12 cellular contexts compared by ENCODE assay signal in genomic region chr10:28254290-28254985, GRCh38. TPM values are rescaled to one million over a fixed set of nuclear protein-coding genes. Genes with fewer than 3 reads are reported as not detected.
DNase-seq lines count a peak whose midpoint lies in the region; ATAC-seq and TF ChIP-seq lines count a peak whose summit lies in the region.
"Had no signal": no experiment of that assay in that cellular context is flagged by ENCODE, and none has a peak within 500 bp of the region (broad histone marks: within the 10 kb centered on the region; RNA-seq: fewer than 3 reads in every experiment).

No MANE protein-coding gene starts in this region.

- no peaks in the 10 kb centered on the region for H3K27me3 Mint-ChIP-seq in activated naive CD4-positive, alpha-beta T cell treated with anti-CD3 and anti-CD28 coated beads, Interleukin-2, amount 50 U/mL, for 24 hours
- H3K27me3 Mint-ChIP-seq in type B pancreatic cell (no peaks in the 10 kb centered on the region), endothelial cell (ENCODE audit: unreplicated experiment) (no peaks in the 10 kb centered on the region)
- H3K27me3 Mint-ChIP-seq: activated CD4-positive, alpha-beta T cell treated with anti-CD3 and anti-CD28 coated beads, Interleukin-2, amount 10 ng/mL, durations not matched to agents 7 days and 5 days had no signal

- no peak for DNase-seq in activated naive CD4-positive, alpha-beta T cell treated with Interleukin-2 at 50 U/mL for 16 hours
- peak in 3 of 4 donors; percentile 39 to 43 (median 40) for DNase-seq in body of pancreas
- peak; percentile 17 for DNase-seq in kidney glomerular epithelial cell (lab: John Stamatoyannopoulos, UW)
- DNase-seq in type B pancreatic cell (ENCODE audit: extremely low spot score, unreplicated experiment): no peak
- DNase-seq in NCI-H2171 (lab: John Stamatoyannopoulos, UW): no peak
- DNase-seq in SHP77 treated with DMSO at 0.1 percent for 48 hours (lab: John Stamatoyannopoulos, UW): no peak
- DNase-seq in endothelial cell (ENCODE audit: low spot score): no peak
- DNase-seq: activated CD4-positive, alpha-beta T cell treated with anti-CD3 and anti-CD28 coated beads, Interleukin-2, amount 10 ng/mL, durations not matched to agents 7 days and 5 days; glutamatergic neuron had no signal

- peaks cover 12% of the 10 kb centered on the region for H3K4me1 ChIP-seq in body of pancreas
- H3K4me1 ChIP-seq: SJSA1 had no signal

- H3K36me3 ChIP-seq in body of pancreas (replicated peaks in 1 of 2; ENCODE audit: insufficient read depth in 1 of 2, low read depth in 2 of 2): no peaks in the 10 kb centered on the region
- H3K36me3 ChIP-seq: SJSA1, suprapubic skin had no signal

- no peak for TF ChIP-seq CTCF in body of pancreas (IDR thresholded peaks at IDR 0.05)
- TF ChIP-seq CTCF in type B pancreatic cell (conservative IDR thresholded peaks at IDR 0.05): no peak
- no peak for TF ChIP-seq CTCF in endothelial cell (IDR thresholded peaks at IDR 0.05; ENCODE audit: unreplicated experiment)

- no peak overlapping the region for H3K4me3 ChIP-seq in body of pancreas
- H3K4me3 ChIP-seq: SJSA1, suprapubic skin had no signal

- no peak overlapping the region for H3K4me3 Mint-ChIP-seq in activated naive CD4-positive, alpha-beta T cell treated with anti-CD3 and anti-CD28 coated beads, Interleukin-2, amount 50 U/mL, for 24 hours
- no peak overlapping the region for H3K4me3 Mint-ChIP-seq in type B pancreatic cell
- no peak overlapping the region for H3K4me3 Mint-ChIP-seq in endothelial cell (ENCODE audit: unreplicated experiment)
- H3K4me3 Mint-ChIP-seq: activated CD4-positive, alpha-beta T cell treated with anti-CD3 and anti-CD28 coated beads, Interleukin-2, amount 10 ng/mL, durations not matched to agents 7 days and 5 days had no signal

- H3K27me3 ChIP-seq in body of pancreas: no peaks in the 10 kb centered on the region
- H3K27me3 ChIP-seq: suprapubic skin had no signal

- no peak for TF ChIP-seq POLR2A in body of pancreas (IDR thresholded peaks at IDR 0.05)

- H3K9me3 ChIP-seq in body of pancreas: no peaks in the 10 kb centered on the region
- H3K9me3 ChIP-seq: SJSA1, suprapubic skin had no signal

- peak; percentile 45 for ATAC-seq in body of pancreas

- no peaks in the 10 kb centered on the region for H3K9me3 Mint-ChIP-seq in activated naive CD4-positive, alpha-beta T cell treated with anti-CD3 and anti-CD28 coated beads, Interleukin-2, amount 50 U/mL, for 24 hours
- H3K9me3 Mint-ChIP-seq in type B pancreatic cell (no peaks in the 10 kb centered on the region), endothelial cell (ENCODE audit: unreplicated experiment) (no peaks in the 10 kb centered on the region)
- H3K9me3 Mint-ChIP-seq: activated CD4-positive, alpha-beta T cell treated with anti-CD3 and anti-CD28 coated beads, Interleukin-2, amount 10 ng/mL, durations not matched to agents 7 days and 5 days had no signal

- intact Hi-C loops in body of pancreas (cut with DNase I): loop anchor here (5.0 kb wide), 1 partner anchor 128 kb away; no protein-coding TSS in a partner anchor

- 25 to 36% methylated on average over 6 of the region's 6 CpGs for WGBS in body of pancreas, 2 donors

- no peak overlapping the region for H3K27ac ChIP-seq in body of pancreas
- H3K27ac ChIP-seq: SJSA1 had no signal

- H3K36me3 Mint-ChIP-seq in activated naive CD4-positive, alpha-beta T cell treated with anti-CD3 and anti-CD28 coated beads, Interleukin-2, amount 50 U/mL, for 24 hours: peaks cover 1% of the 10 kb centered on the region
- no peaks in the 10 kb centered on the region for H3K36me3 Mint-ChIP-seq in type B pancreatic cell
- H3K36me3 Mint-ChIP-seq in endothelial cell (ENCODE audit: low read depth, unreplicated experiment): no peaks in the 10 kb centered on the region

- peaks cover 37% of the 10 kb centered on the region for H3K4me1 Mint-ChIP-seq in activated naive CD4-positive, alpha-beta T cell treated with anti-CD3 and anti-CD28 coated beads, Interleukin-2, amount 50 U/mL, for 24 hours
- H3K4me1 Mint-ChIP-seq in type B pancreatic cell (ENCODE audit: unreplicated experiment) (peaks cover 10% of the 10 kb centered on the region), endothelial cell (ENCODE audit: unreplicated experiment) (no peaks in the 10 kb centered on the region)
- H3K4me1 Mint-ChIP-seq: activated CD4-positive, alpha-beta T cell treated with anti-CD3 and anti-CD28 coated beads, Interleukin-2, amount 10 ng/mL, durations not matched to agents 7 days and 5 days had no signal

- peak overlapping the region; percentile 43 for H3K27ac Mint-ChIP-seq in activated naive CD4-positive, alpha-beta T cell treated with anti-CD3 and anti-CD28 coated beads, Interleukin-2, amount 50 U/mL, for 24 hours
- H3K27ac Mint-ChIP-seq in type B pancreatic cell: peak overlapping the region; percentile 2
- H3K27ac Mint-ChIP-seq in endothelial cell (ENCODE audit: unreplicated experiment): no peak overlapping the region
- H3K27ac Mint-ChIP-seq: activated CD4-positive, alpha-beta T cell treated with anti-CD3 and anti-CD28 coated beads, Interleukin-2, amount 10 ng/mL, durations not matched to agents 7 days and 5 days had no signal

RNA-seq across cellular contexts. Expression of gene MPP7, which starts 48.4 kb away (rescaled TPM):
- total RNA-seq in body of pancreas (10 to 100 TPM in 1 of 2 donors, 1 to 10 TPM in 1; 5.9 to 12.2 TPM), type B pancreatic cell (ENCODE audit: low replicate concordance) (11.8 and 27.7 TPM in 2 replicates), endothelial cell (ENCODE audit: unreplicated experiment) (1.4 TPM)

Comparison
In these comparisons a context has a peak if more than half of its experiments do, and no peak if none do; other contexts are left out.
1. DNase-seq: peak in body of pancreas (3 of 4) and kidney glomerular epithelial cell (single experiment); none in activated naive CD4-positive, alpha-beta T cell treated with Interleukin-2 at 50 U/mL for 16 hours (single experiment), type B pancreatic cell (single experiment), NCI-H2171 (single experiment), SHP77 treated with DMSO at 0.1 percent for 48 hours (single experiment) and endothelial cell (single experiment).